ENCODE assay signal across 8 cellular contexts in the genomic region with DNA sequence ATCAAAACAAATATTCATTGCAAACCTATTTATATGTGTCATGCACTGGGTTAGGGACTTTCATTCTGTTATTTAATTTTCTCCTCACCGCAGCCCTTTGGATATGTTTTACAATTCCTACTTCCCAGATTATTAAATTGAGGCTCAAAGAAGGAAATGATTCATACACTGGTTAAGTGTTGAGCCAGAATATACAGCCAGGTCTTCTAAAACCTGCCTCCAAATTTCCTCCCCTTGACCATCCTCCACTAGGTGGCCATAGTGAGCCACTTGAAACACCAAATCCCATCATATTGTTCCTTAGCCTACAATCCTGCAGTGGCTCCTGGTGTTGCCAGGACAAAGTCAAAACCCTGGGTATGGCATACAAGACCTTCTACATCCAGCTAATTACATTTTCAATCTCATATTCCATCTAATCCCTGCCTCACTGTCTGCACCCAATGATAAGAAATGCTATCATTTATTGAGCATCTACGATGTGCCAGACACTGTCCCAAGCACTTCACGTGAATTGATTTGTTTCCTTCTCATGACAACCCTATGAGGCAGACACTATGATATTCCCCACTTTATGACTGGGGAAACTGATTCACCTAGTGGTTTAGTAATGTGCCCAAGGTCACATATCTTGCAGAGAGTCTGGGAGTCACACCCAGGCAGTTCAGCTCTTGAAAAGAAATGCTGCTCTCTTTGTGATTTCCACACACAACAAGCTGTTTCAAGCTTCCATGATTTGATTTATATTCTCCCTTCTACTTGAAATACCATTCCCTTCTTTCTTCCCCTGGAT. TPM values are rescaled to one million over a fixed set of nuclear protein-coding genes. Genes with fewer than 3 reads are reported as not detected.
DNase-seq lines count a peak whose midpoint lies in the region; ATAC-seq and TF ChIP-seq lines count a peak whose summit lies in the region.

No MANE protein-coding gene starts in this region.

- intact Hi-C loops in activated CD8-positive, alpha-beta T cell treated with anti-CD3 and anti-CD28 coated beads for 36 hours (cut with micrococcal nuclease) = no loop called here

- no peak for ATAC-seq in activated CD8-positive, alpha-beta T cell treated with anti-CD3 and anti-CD28 coated beads for 36 hours
- ATAC-seq in activated CD8-positive, alpha-beta T cell treated with anti-CD3 and anti-CD28 coated beads, Interleukin-2, amount 10 ng/mL, durations not matched to agents 7 days and 5 days = no peak
- ATAC-seq in HG03439 (IDR thresholded peaks at IDR 0.05; ENCODE audit: unreplicated experiment) = no peak

- no peaks in the 10 kb centered on the region for H3K36me3 Mint-ChIP-seq in activated CD8-positive, alpha-beta T cell treated with anti-CD3 and anti-CD28 coated beads for 36 hours (ENCODE audit: low read depth)
- no peaks in the 10 kb centered on the region for H3K36me3 Mint-ChIP-seq in activated CD8-positive, alpha-beta T cell treated with anti-CD3 and anti-CD28 coated beads, Interleukin-2, amount 10 ng/mL, durations not matched to agents 7 days and 5 days (ENCODE audit: low read depth)

- no peak overlapping the region for H3K4me3 ChIP-seq in choroid plexus epithelial cell (ENCODE audit: low read depth, low read length)

- CTCF ChIA-PET in activated CD8-positive, alpha-beta T cell treated with anti-CD3 and anti-CD28 coated beads for 36 hours (lab: Charles Lee) = interaction anchor here (1.0 to 4.4 kb wide), 9 partner anchors 10 to 155 kb away, joined by 3 to 22 read pairs (median 5); a partner anchor contains a TSS
- CTCF ChIA-PET in activated CD8-positive, alpha-beta T cell treated with anti-CD3 and anti-CD28 coated beads, Interleukin-2, amount 10 ng/mL, durations not matched to agents 7 days and 5 days (lab: Charles Lee) = interaction anchor here (1.3 to 2.1 kb wide), 7 partner anchors 12 to 200 kb away, joined by 3 to 7 read pairs (median 4); no protein-coding TSS in a partner anchor

- H3K27ac Mint-ChIP-seq in activated CD8-positive, alpha-beta T cell treated with anti-CD3 and anti-CD28 coated beads for 36 hours = no peak overlapping the region
- no peak overlapping the region for H3K27ac Mint-ChIP-seq in activated CD8-positive, alpha-beta T cell treated with anti-CD3 and anti-CD28 coated beads, Interleukin-2, amount 10 ng/mL, durations not matched to agents 7 days and 5 days

- peak; percentile 67 for TF ChIP-seq CTCF in activated CD8-positive, alpha-beta T cell treated with anti-CD3 and anti-CD28 coated beads for 36 hours (IDR thresholded peaks at IDR 0.05)
- TF ChIP-seq CTCF in choroid plexus epithelial cell (conservative IDR thresholded peaks at IDR 0.05; ENCODE audit: low read depth, low read length) = peak; percentile 96

- DNase-seq in activated CD8-positive, alpha-beta T cell treated with anti-CD3 and anti-CD28 coated beads for 36 hours = peak; percentile 32
- DNase-seq in activated CD8-positive, alpha-beta T cell treated with anti-CD3 and anti-CD28 coated beads, Interleukin-2, amount 10 ng/mL, durations not matched to agents 7 days and 5 days = no peak
- DNase-seq in NCI-H446 (lab: John Stamatoyannopoulos, UW) (peak; percentile 70 to 76), choroid plexus epithelial cell (ENCODE audit: low read depth) (peak; percentile 90), medulla oblongata (ENCODE audit: extremely low spot score) (peak; percentile 31), SHP77 (lab: John Stamatoyannopoulos, UW) (no peak), GM19240 (ENCODE audit: insufficient read length, low spot score) (no peak)

- no peaks in the 10 kb centered on the region for H3K4me1 Mint-ChIP-seq in activated CD8-positive, alpha-beta T cell treated with anti-CD3 and anti-CD28 coated beads for 36 hours (ENCODE audit: low read depth)
- no peaks in the 10 kb centered on the region for H3K4me1 Mint-ChIP-seq in activated CD8-positive, alpha-beta T cell treated with anti-CD3 and anti-CD28 coated beads, Interleukin-2, amount 10 ng/mL, durations not matched to agents 7 days and 5 days (ENCODE audit: low read depth)

- H3K27me3 Mint-ChIP-seq in activated CD8-positive, alpha-beta T cell treated with anti-CD3 and anti-CD28 coated beads for 36 hours = no peaks in the 10 kb centered on the region
- peaks cover 8% of the 10 kb centered on the region for H3K27me3 Mint-ChIP-seq in activated CD8-positive, alpha-beta T cell treated with anti-CD3 and anti-CD28 coated beads, Interleukin-2, amount 10 ng/mL, durations not matched to agents 7 days and 5 days (ENCODE audit: low read depth)

- no peak overlapping the region for H3K4me3 Mint-ChIP-seq in activated CD8-positive, alpha-beta T cell treated with anti-CD3 and anti-CD28 coated beads for 36 hours
- no peak overlapping the region for H3K4me3 Mint-ChIP-seq in activated CD8-positive, alpha-beta T cell treated with anti-CD3 and anti-CD28 coated beads, Interleukin-2, amount 10 ng/mL, durations not matched to agents 7 days and 5 days

- no peaks in the 10 kb centered on the region for H3K9me3 Mint-ChIP-seq in activated CD8-positive, alpha-beta T cell treated with anti-CD3 and anti-CD28 coated beads for 36 hours
- H3K9me3 Mint-ChIP-seq in activated CD8-positive, alpha-beta T cell treated with anti-CD3 and anti-CD28 coated beads, Interleukin-2, amount 10 ng/mL, durations not matched to agents 7 days and 5 days (ENCODE audit: insufficient read depth) = no peaks in the 10 kb centered on the region

- POLR2A ChIA-PET in activated CD8-positive, alpha-beta T cell treated with anti-CD3 and anti-CD28 coated beads for 36 hours (lab: Charles Lee) = no interaction called here
- POLR2A ChIA-PET in activated CD8-positive, alpha-beta T cell treated with anti-CD3 and anti-CD28 coated beads, Interleukin-2, amount 10 ng/mL, durations not matched to agents 7 days and 5 days (lab: Charles Lee) = no interaction called here

RNA-seq across cellular contexts. Expression of a gene that starts 23.6 kb away (rescaled TPM):
- under 1 TPM; 0.11 to 0.16 TPM for total RNA-seq in activated CD8-positive, alpha-beta T cell treated with anti-CD3 and anti-CD28 coated beads for 36 hours
- not detected for total RNA-seq in activated CD8-positive, alpha-beta T cell treated with anti-CD3 and anti-CD28 coated beads, Interleukin-2, amount 10 ng/mL, durations not matched to agents 7 days and 5 days

Comparison
In these comparisons a context has a peak if more than half of its experiments do, and no peak if none do; other contexts are left out.
1. DNase-seq: peak in activated CD8-positive, alpha-beta T cell treated with anti-CD3 and anti-CD28 coated beads for 36 hours (single experiment), NCI-H446 (2 of 2), choroid plexus epithelial cell (single experiment) and medulla oblongata (single experiment); none in activated CD8-positive, alpha-beta T cell treated with anti-CD3 and anti-CD28 coated beads, Interleukin-2, amount 10 ng/mL, durations not matched to agents 7 days and 5 days (single experiment), SHP77 (0 of 2) and GM19240 (single experiment).